Comparison of ENCODE assay signal across 8 cellular contexts in the genomic region with DNA sequence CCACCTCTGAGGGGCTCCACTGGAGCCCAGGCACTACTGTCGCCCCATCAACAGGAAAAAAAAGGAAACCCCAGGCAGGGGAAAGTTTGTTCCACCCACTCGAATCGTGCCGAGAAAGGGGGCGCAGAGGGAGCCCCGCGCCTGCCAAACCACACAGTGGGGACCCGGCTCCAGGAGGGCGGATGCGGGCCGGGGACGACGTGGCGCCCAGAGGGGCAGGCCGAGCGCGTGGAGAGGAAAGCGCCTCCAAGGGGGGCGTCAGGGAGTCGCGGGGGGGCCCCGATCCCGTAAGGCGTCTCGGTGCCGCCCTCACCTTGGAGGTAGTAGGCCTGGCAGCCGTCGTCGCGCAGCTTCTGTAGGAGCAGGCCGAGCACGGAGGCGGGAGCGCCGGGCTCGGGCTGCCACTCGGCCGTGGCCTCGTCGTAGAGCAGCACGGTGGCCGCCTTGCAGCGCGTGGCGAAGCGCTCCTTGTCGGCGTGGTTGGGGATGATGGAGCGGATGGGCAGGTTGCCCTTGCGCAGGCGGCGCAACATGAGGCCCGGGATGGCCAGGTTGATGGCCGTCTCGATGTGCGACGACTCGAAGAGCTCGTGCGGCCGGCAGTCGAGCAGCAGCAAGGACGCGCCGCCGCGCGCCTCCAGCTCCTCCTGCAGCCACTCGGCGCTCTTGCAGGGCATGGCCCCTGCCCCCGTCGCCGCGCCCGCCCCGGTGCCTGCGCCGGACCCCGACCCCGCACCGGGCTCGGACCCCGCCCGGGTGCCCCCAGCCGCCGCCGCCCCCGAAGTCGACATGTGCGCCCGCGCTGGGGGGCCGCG. TPM values are rescaled to one million over a fixed set of nuclear protein-coding genes. Genes with fewer than 3 reads are reported as not detected.
A peak's percentile ranks its signal among the peaks of the same experiment; 100 is the strongest.
DNase-seq lines count a peak whose midpoint lies in the region; ATAC-seq and TF ChIP-seq lines count a peak whose summit lies in the region.

No MANE protein-coding gene starts in this region.

- H3K36me3 Mint-ChIP-seq in WTC11: peaks cover 13% of the 10 kb centered on the region; the same call in 1 of the 2 replicates

- no peak for TF ChIP-seq POLR2A in right lobe of liver (IDR thresholded peaks at IDR 0.05)

- H3K4me1 ChIP-seq in BE2C (peaks cover 15% of the 10 kb centered on the region), right lobe of liver (peaks cover 0 to 15% (median 2%) of the 10 kb centered on the region in 4 donors)

- 16% methylated on average over 5 of the region's 94 CpGs for WGBS in right lobe of liver (ENCODE audit: insufficient coverage, low coverage, low lambda C conversion rate, missing lambda C conversion rate)

- intact Hi-C loops in right lobe of liver (cut with DNase I): no loop called here

- H3K27ac ChIP-seq in right lobe of liver: peak overlapping the region; percentile 47 to 68 (median 66)

- H3K4me1 Mint-ChIP-seq in WTC11: peaks cover 30% of the 10 kb centered on the region

- H3K36me3 ChIP-seq in BE2C: peaks cover 34% of the 10 kb centered on the region
- H3K36me3 ChIP-seq in right lobe of liver: peaks cover 0 to 3% (median 0%) of the 10 kb centered on the region in 4 donors

- no peaks in the 10 kb centered on the region for H3K9me3 ChIP-seq in BE2C
- H3K9me3 ChIP-seq in right lobe of liver: no peaks in the 10 kb centered on the region

- DNase-seq in BE2C (peak; percentile 61), HT1080 (ENCODE audit: low read depth) (peak; percentile 36), WTC11 (ENCODE audit: low spot score) (peak; percentile 60), choroid plexus epithelial cell (ENCODE audit: low read depth) (peak; percentile 57), right lobe of liver (peak; percentile 63 to 69 (median 64)), NK-92 (lab: John Stamatoyannopoulos, UW; ENCODE audit: unreplicated experiment) (no peak)
- DNase-seq in stimulated activated CD8-positive, alpha-beta memory T cell treated with anti-CD3 and anti-CD28 coated beads, Interleukin-4, amount 100 ng/mL, for 24 hours (ENCODE audit: low read depth): peak; percentile 30

- H3K4me3 Mint-ChIP-seq in WTC11: peak overlapping the region; percentile 84

- H3K27me3 Mint-ChIP-seq in WTC11 (ENCODE audit: low read depth): peaks cover 21% of the 10 kb centered on the region

- TF ChIP-seq CTCF in BE2C (IDR thresholded peaks at IDR 0.05; ENCODE audit: low read depth, low read length) (no peak), WTC11 (IDR thresholded peaks at IDR 0.05) (no peak), choroid plexus epithelial cell (conservative IDR thresholded peaks at IDR 0.05; ENCODE audit: low read depth, low read length) (peak; percentile 18), right lobe of liver (IDR thresholded peaks at IDR 0.05) (peak in 3 of 4 donors; percentile 6 to 39 (median 17))

- peak; percentile 9 for ATAC-seq in GM19025 (IDR thresholded peaks at IDR 0.05; ENCODE audit: low read depth, unreplicated experiment)
- ATAC-seq in WTC11: peak; percentile 3
- ATAC-seq in right lobe of liver: peak in 1 of 4 donors; percentile 4

- H3K27me3 ChIP-seq in BE2C: no peaks in the 10 kb centered on the region
- no peaks in the 10 kb centered on the region for H3K27me3 ChIP-seq in right lobe of liver

- H3K4me3 ChIP-seq in BE2C (ENCODE audit: low read depth, low read length) (peak overlapping the region; percentile 86), choroid plexus epithelial cell (ENCODE audit: low read depth, low read length) (peak overlapping the region; percentile 81), right lobe of liver (peak overlapping the region; percentile 57 to 66 (median 62))

- CTCF ChIA-PET in WTC11 (lab: Charles Lee): interaction anchor here (0.6 to 8.3 kb wide), 28 partner anchors 12 to 183 kb away, joined by 3 to 382 read pairs (median 7); partner anchors contain the start of genes ABHD14B, ACY1, POC1A and RPL29

- no peak overlapping the region for H3K27ac Mint-ChIP-seq in WTC11

- POLR2A ChIA-PET in WTC11 (lab: Charles Lee): interaction anchor here (0.9 to 2.3 kb wide), 6 partner anchors 10 to 223 kb away, joined by 3 to 10 read pairs (median 6); partner anchors contain the start of genes POC1A and WDR82

- H3K9me3 Mint-ChIP-seq in WTC11: no peaks in the 10 kb centered on the region

TF ChIP-seq in WTC11, 78 proteins besides CTCF, POLR2A, EP300 and RAD21 (continues in another document):
- TF ChIP-seq ZBTB43 (CRISPR knock-in tag; IDR thresholded peaks at IDR 0.05) (0 out of 2 replicates have a peak, but pooled peaks have one; percentile 60), NR2C2 (CRISPR knock-in tag; IDR thresholded peaks at IDR 0.05) (no peak; the same call in 1 of the 2 replicates), TEAD1 (CRISPR knock-in tag; IDR thresholded peaks at IDR 0.05) (0 out of 2 replicates have a peak, but pooled peaks have one; percentile 60), EMX1 (CRISPR knock-in tag; IDR thresholded peaks at IDR 0.05) (no peak), GRHL2 (CRISPR knock-in tag; IDR thresholded peaks at IDR 0.05; ENCODE audit: insufficient replicate concordance, severe bottlenecking) (no peak), ZNF138 (CRISPR knock-in tag; conservative IDR thresholded peaks at IDR 0.05) (peak; percentile 85; the same call in 1 of the 2 replicates), ETV6 (CRISPR knock-in tag; IDR thresholded peaks at IDR 0.05) (peak; percentile 81; the same call in 1 of the 2 replicates), CREM (CRISPR knock-in tag; IDR thresholded peaks at IDR 0.05) (peak; percentile 52; the same call in 1 of the 2 replicates), IRF2 (CRISPR knock-in tag; IDR thresholded peaks at IDR 0.05; ENCODE audit: borderline replicate concordance, low read depth) (no peak), ZNF416 (CRISPR knock-in tag; IDR thresholded peaks at IDR 0.05) (no peak), RELA (CRISPR knock-in tag; IDR thresholded peaks at IDR 0.05; ENCODE audit: borderline replicate concordance) (no peak), KAT7 (CRISPR knock-in tag; IDR thresholded peaks at IDR 0.05; ENCODE audit: borderline replicate concordance) (0 out of 2 replicates have a peak, but pooled peaks have one; percentile 25)
- TF ChIP-seq, protein P1, sequence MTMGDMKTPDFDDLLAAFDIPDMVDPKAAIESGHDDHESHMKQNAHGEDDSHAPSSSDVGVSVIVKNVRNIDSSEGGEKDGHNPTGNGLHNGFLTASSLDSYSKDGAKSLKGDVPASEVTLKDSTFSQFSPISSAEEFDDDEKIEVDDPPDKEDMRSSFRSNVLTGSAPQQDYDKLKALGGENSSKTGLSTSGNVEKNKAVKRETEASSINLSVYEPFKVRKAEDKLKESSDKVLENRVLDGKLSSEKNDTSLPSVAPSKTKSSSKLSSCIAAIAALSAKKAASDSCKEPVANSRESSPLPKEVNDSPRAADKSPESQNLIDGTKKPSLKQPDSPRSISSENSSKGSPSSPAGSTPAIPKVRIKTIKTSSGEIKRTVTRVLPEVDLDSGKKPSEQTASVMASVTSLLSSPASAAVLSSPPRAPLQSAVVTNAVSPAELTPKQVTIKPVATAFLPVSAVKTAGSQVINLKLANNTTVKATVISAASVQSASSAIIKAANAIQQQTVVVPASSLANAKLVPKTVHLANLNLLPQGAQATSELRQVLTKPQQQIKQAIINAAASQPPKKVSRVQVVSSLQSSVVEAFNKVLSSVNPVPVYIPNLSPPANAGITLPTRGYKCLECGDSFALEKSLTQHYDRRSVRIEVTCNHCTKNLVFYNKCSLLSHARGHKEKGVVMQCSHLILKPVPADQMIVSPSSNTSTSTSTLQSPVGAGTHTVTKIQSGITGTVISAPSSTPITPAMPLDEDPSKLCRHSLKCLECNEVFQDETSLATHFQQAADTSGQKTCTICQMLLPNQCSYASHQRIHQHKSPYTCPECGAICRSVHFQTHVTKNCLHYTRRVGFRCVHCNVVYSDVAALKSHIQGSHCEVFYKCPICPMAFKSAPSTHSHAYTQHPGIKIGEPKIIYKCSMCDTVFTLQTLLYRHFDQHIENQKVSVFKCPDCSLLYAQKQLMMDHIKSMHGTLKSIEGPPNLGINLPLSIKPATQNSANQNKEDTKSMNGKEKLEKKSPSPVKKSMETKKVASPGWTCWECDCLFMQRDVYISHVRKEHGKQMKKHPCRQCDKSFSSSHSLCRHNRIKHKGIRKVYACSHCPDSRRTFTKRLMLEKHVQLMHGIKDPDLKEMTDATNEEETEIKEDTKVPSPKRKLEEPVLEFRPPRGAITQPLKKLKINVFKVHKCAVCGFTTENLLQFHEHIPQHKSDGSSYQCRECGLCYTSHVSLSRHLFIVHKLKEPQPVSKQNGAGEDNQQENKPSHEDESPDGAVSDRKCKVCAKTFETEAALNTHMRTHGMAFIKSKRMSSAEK (CRISPR knock-in tag; IDR thresholded peaks at IDR 0.05; ENCODE audit: borderline replicate concordance): no peak
- TF ChIP-seq, protein P2, sequence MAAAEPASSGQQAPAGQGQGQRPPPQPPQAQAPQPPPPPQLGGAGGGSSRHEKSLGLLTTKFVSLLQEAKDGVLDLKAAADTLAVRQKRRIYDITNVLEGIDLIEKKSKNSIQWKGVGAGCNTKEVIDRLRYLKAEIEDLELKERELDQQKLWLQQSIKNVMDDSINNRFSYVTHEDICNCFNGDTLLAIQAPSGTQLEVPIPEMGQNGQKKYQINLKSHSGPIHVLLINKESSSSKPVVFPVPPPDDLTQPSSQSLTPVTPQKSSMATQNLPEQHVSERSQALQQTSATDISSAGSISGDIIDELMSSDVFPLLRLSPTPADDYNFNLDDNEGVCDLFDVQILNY (CRISPR knock-in tag; IDR thresholded peaks at IDR 0.05): 0 out of 2 replicates have a peak, but pooled peaks have one; percentile 31

RNA-seq across cellular contexts. Expression of gene DUSP7, which starts 0.6 kb away (rescaled TPM):
- polyA plus RNA-seq in BE2C (2012; ENCODE audit: insufficient read depth, insufficient read length, low read depth): 56.0 TPM
- 31.9 and 39.9 TPM in 2 replicates for total RNA-seq in HT1080 (2014; rRNA removed; shearing (Covaris generic))
- polyA plus RNA-seq in HT1080 (2015; cell fraction: cytosol; rRNA removed): 25.3 and 26.9 TPM in 2 replicates
- 16.4 and 17.2 TPM in 2 replicates for polyA plus RNA-seq in HT1080 (2015; cell fraction: nucleus; rRNA removed)
- total RNA-seq in WTC11 (2021): 15.9 to 18.8 TPM (median 16.2 TPM) in 3 replicates
- 1 to 10 TPM; 3.0 to 4.2 (median 3.5) TPM for total RNA-seq in right lobe of liver

Comparison
In these comparisons a context has a peak if more than half of its experiments do, and no peak if none do; other contexts are left out.
1. CTCF ChIP-seq: peak in choroid plexus epithelial cell (single experiment) and right lobe of liver (3 of 4); none in BE2C (single experiment) and WTC11 (single experiment).
2. Peak in every context shown above with its lines, with median percentiles within 50 percentile points of each other: H3K4me3 ChIP-seq.